Comparison of ENCODE assay signal across 8 cellular contexts in the genomic region with DNA sequence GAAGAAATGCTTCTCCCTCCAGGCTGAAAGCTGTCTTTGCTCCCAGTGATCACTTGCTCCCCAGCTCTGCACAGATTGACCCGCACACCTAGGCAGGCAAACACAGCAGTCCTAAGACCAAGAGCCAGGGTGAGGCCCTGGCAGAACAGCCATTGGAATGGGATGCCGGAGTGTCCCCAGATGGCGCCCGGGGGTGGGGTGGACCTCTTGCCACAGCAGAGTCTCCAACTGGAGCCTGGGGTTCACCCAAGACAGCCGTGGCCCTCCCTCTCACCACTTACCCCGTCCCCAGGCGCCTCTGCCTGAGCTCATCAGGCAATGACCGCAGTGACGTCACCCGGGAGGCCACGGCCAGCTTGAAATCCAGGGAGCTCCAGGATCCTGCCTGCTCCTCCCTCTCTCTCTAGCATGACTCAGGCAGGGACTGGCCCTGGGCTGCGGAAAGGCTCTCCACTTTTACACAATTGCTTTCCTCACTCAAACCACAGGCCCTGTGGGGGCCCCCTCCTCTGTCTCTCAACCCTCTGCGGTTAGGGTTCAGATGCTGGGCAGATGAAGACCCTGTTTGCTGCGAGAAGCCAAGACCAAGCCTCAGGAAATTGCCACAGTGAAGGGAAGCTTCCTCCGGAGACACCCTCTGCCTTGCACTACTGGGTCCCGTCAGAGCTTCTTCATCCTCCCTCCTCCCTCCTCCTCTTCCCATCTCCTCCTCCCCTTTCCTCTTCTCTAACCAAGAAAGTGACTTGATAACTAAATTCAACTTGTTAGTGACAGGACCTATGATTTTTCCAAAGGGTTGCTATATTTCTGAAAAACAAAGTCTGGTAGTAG. TPM values are rescaled to one million over a fixed set of nuclear protein-coding genes. Genes with fewer than 3 reads are reported as not detected.
DNase-seq lines count a peak whose midpoint lies in the region; ATAC-seq and TF ChIP-seq lines count a peak whose summit lies in the region.

No MANE protein-coding gene starts in this region.

- H3K4me1 ChIP-seq in esophagus muscularis mucosa = peaks cover 7 to 19% (median 17%) of the 10 kb centered on the region in 4 donors
- no peaks in the 10 kb centered on the region for H3K4me1 ChIP-seq in naive thymus-derived CD4-positive, alpha-beta T cell (ENCODE audit: control insufficient read depth in 2 of 2, insufficient read depth in 2 of 2, low read length in 2 of 2)

- peaks cover 4 to 23% (median 9%) of the 10 kb centered on the region in 5 donors for H3K27me3 Mint-ChIP-seq in naive thymus-derived CD4-positive, alpha-beta T cell
- H3K27me3 Mint-ChIP-seq in stimulated activated naive CD8-positive, alpha-beta T cell treated with anti-CD3 and anti-CD28 coated beads, Interleukin-15, Interleukin-2, amounts not matched to agents 100 ng/mL and 50 ng/mL, for 24 hours = peaks cover 17% of the 10 kb centered on the region

- POLR2A ChIA-PET in naive thymus-derived CD4-positive, alpha-beta T cell (lab: Charles Lee) = no interaction called here

- H3K27me3 ChIP-seq in esophagus muscularis mucosa = no peaks in the 10 kb centered on the region
- H3K27me3 ChIP-seq in naive thymus-derived CD4-positive, alpha-beta T cell (ENCODE audit: control insufficient read depth in 2 of 2, insufficient read depth in 2 of 2, low read length in 2 of 2) = no peaks in the 10 kb centered on the region

- intact Hi-C loops in esophagus muscularis mucosa (cut with DNase I) = no loop called here
- intact Hi-C loops in naive thymus-derived CD4-positive, alpha-beta T cell (cut with micrococcal nuclease) = no loop called here

- no peak for TF ChIP-seq POLR2A in esophagus muscularis mucosa (IDR thresholded peaks at IDR 0.05; ENCODE audit: low read depth)

- H3K27ac Mint-ChIP-seq in naive thymus-derived CD4-positive, alpha-beta T cell = peak overlapping the region in 2 of 9 donors; percentile 31 to 49
- peak overlapping the region; percentile 19 for H3K27ac Mint-ChIP-seq in stimulated activated naive CD8-positive, alpha-beta T cell treated with anti-CD3 and anti-CD28 coated beads, Interleukin-15, Interleukin-2, amounts not matched to agents 100 ng/mL and 50 ng/mL, for 24 hours

- peak; percentile 96 for DNase-seq in Daoy (ENCODE audit: low read depth)
- peak; percentile 64 for DNase-seq in NCI-H510A (lab: John Stamatoyannopoulos, UW)
- peak; percentile 33 for DNase-seq in activated CD8-positive, alpha-beta memory T cell treated with anti-CD3 and anti-CD28 coated beads, Interleukin-2, amount 50 U/mL, for 4 hours
- DNase-seq in esophagus muscularis mucosa (ENCODE audit: extremely low spot score) = peak; percentile 97
- peak in 2 of 9 donors; percentile 41 to 63 for DNase-seq in naive thymus-derived CD4-positive, alpha-beta T cell

- H3K4me1 Mint-ChIP-seq in naive thymus-derived CD4-positive, alpha-beta T cell = peaks cover 7 to 16% (median 13%) of the 10 kb centered on the region in 7 donors
- peaks cover 27% of the 10 kb centered on the region for H3K4me1 Mint-ChIP-seq in stimulated activated naive CD8-positive, alpha-beta T cell treated with anti-CD3 and anti-CD28 coated beads, Interleukin-15, Interleukin-2, amounts not matched to agents 100 ng/mL and 50 ng/mL, for 24 hours (ENCODE audit: low read depth)

- peaks cover 0 to 2% (median 0%) of the 10 kb centered on the region in 11 donors for H3K9me3 Mint-ChIP-seq in naive thymus-derived CD4-positive, alpha-beta T cell
- no peaks in the 10 kb centered on the region for H3K9me3 Mint-ChIP-seq in stimulated activated naive CD8-positive, alpha-beta T cell treated with anti-CD3 and anti-CD28 coated beads, Interleukin-15, Interleukin-2, amounts not matched to agents 100 ng/mL and 50 ng/mL, for 24 hours

- no peaks in the 10 kb centered on the region for H3K36me3 ChIP-seq in esophagus muscularis mucosa
- H3K36me3 ChIP-seq in naive thymus-derived CD4-positive, alpha-beta T cell (ENCODE audit: control insufficient read depth in 2 of 3, insufficient read depth in 3 of 3, low read length in 3 of 3) = no peaks in the 10 kb centered on the region

- H3K36me3 Mint-ChIP-seq in naive thymus-derived CD4-positive, alpha-beta T cell = no peaks in the 10 kb centered on the region
- H3K36me3 Mint-ChIP-seq in stimulated activated naive CD8-positive, alpha-beta T cell treated with anti-CD3 and anti-CD28 coated beads, Interleukin-15, Interleukin-2, amounts not matched to agents 100 ng/mL and 50 ng/mL, for 24 hours (ENCODE audit: low read depth) = no peaks in the 10 kb centered on the region

- ATAC-seq in naive thymus-derived CD4-positive, alpha-beta T cell = peak; percentile 86
- ATAC-seq in GM18861 (IDR thresholded peaks at IDR 0.05; ENCODE audit: unreplicated experiment) = no peak
- no peak for ATAC-seq in GM18858 (IDR thresholded peaks at IDR 0.05; ENCODE audit: unreplicated experiment)

- peak overlapping the region in 3 of 4 donors; percentile 1 to 32 (median 9) for H3K4me3 ChIP-seq in esophagus muscularis mucosa
- no peak overlapping the region for H3K4me3 ChIP-seq in naive thymus-derived CD4-positive, alpha-beta T cell (ENCODE audit: low read length)

- no peak for TF ChIP-seq CTCF in esophagus muscularis mucosa (IDR thresholded peaks at IDR 0.05)

- WGBS in esophagus muscularis mucosa = 11% methylated on average over 15 of the region's 16 CpGs

- CTCF ChIA-PET in naive thymus-derived CD4-positive, alpha-beta T cell (lab: Charles Lee) = interaction anchor here (2.2 kb wide), 1 partner anchor 13 kb away, joined by 7 read pairs; no protein-coding TSS in a partner anchor

- H3K27ac ChIP-seq in esophagus muscularis mucosa (replicated peaks in 1 of 4) = peak overlapping the region; percentile 36 to 71 (median 60)
- no peak overlapping the region for H3K27ac ChIP-seq in naive thymus-derived CD4-positive, alpha-beta T cell (ENCODE audit: low read depth, low read length)

- no peak for TF ChIP-seq EP300 in esophagus muscularis mucosa (IDR thresholded peaks at IDR 0.05)

- H3K9me3 ChIP-seq in esophagus muscularis mucosa = no peaks in the 10 kb centered on the region
- H3K9me3 ChIP-seq in naive thymus-derived CD4-positive, alpha-beta T cell (ENCODE audit: control insufficient read depth in 2 of 3, low read length in 3 of 3) = no peaks in the 10 kb centered on the region

- H3K4me3 Mint-ChIP-seq in naive thymus-derived CD4-positive, alpha-beta T cell = peak overlapping the region in 4 of 10 donors; percentile 20 to 53 (median 36)
- H3K4me3 Mint-ChIP-seq in stimulated activated naive CD8-positive, alpha-beta T cell treated with anti-CD3 and anti-CD28 coated beads, Interleukin-15, Interleukin-2, amounts not matched to agents 100 ng/mL and 50 ng/mL, for 24 hours = peak overlapping the region; percentile 36

RNA-seq across cellular contexts. Expression of a gene that starts 24.3 kb away (rescaled TPM):
- total RNA-seq in Daoy (2014; rRNA removed; shearing (Covaris generic)) = 3.9 and 4.5 TPM in 2 replicates
- 1 to 10 TPM; 1.7 to 4.6 (median 4.3) TPM for total RNA-seq in esophagus muscularis mucosa
- total RNA-seq in naive thymus-derived CD4-positive, alpha-beta T cell = 1 to 10 TPM in 1 of 5 experiments, under 1 TPM in 2, not detected in 2; 0.19 to 1.1 (median 0.50) TPM
- not detected for polyA plus RNA-seq in naive thymus-derived CD4-positive, alpha-beta T cell

RNA-seq across cellular contexts. Expression of a gene that starts 25.8 kb away (rescaled TPM):
- 12.7 and 16.2 TPM in 2 replicates for total RNA-seq in Daoy (2014; rRNA removed; shearing (Covaris generic))
- total RNA-seq in esophagus muscularis mucosa = 10 to 100 TPM; 24.5 to 29.0 (median 26.0) TPM
- 10 to 100 TPM; 16.2 to 30.9 (median 23.9) TPM for total RNA-seq in naive thymus-derived CD4-positive, alpha-beta T cell
- polyA plus RNA-seq in naive thymus-derived CD4-positive, alpha-beta T cell = 10 to 100 TPM; 10.9 to 21.7 TPM

RNA-seq across cellular contexts. Expression of a gene that starts 46.8 kb away (rescaled TPM):
- total RNA-seq in Daoy (2014; rRNA removed; shearing (Covaris generic)) = 30.9 and 31.8 TPM in 2 replicates
- total RNA-seq in esophagus muscularis mucosa = 10 to 100 TPM; 29.7 to 46.4 (median 34.4) TPM
- 10 to 100 TPM; 13.8 to 52.9 (median 34.7) TPM for total RNA-seq in naive thymus-derived CD4-positive, alpha-beta T cell
- polyA plus RNA-seq in naive thymus-derived CD4-positive, alpha-beta T cell = 10 to 100 TPM; 48.9 to 68.2 TPM

RNA-seq across cellular contexts. Expression of a gene that starts 57.9 kb away (rescaled TPM):
- total RNA-seq in Daoy (2014; rRNA removed; shearing (Covaris generic)) = 127 and 128 TPM in 2 replicates
- total RNA-seq in esophagus muscularis mucosa = 100 to 1,000 TPM in 1 of 4 donors, 10 to 100 TPM in 3; 47.3 to 139 (median 62.6) TPM
- total RNA-seq in naive thymus-derived CD4-positive, alpha-beta T cell = 100 to 1,000 TPM in 2 of 5 experiments, 10 to 100 TPM in 3; 66.2 to 118 (median 95.8) TPM
- 100 to 1,000 TPM; 175 to 234 TPM for polyA plus RNA-seq in naive thymus-derived CD4-positive, alpha-beta T cell

RNA-seq across cellular contexts. Expression of a gene that starts 58.1 kb away (rescaled TPM):
- total RNA-seq in Daoy (2014; rRNA removed; shearing (Covaris generic)) = 5.5 and 9.1 TPM in 2 replicates
- 10 to 100 TPM; 31.1 to 45.3 (median 38.7) TPM for total RNA-seq in esophagus muscularis mucosa
- total RNA-seq in naive thymus-derived CD4-positive, alpha-beta T cell = 100 to 1,000 TPM in 3 of 5 experiments, 10 to 100 TPM in 2; 94.9 to 156 (median 118) TPM
- 10 to 100 TPM; 41.0 to 87.2 TPM for polyA plus RNA-seq in naive thymus-derived CD4-positive, alpha-beta T cell
